Comparison of ENCODE assay signal across 1 cellular context in the genomic region with DNA sequence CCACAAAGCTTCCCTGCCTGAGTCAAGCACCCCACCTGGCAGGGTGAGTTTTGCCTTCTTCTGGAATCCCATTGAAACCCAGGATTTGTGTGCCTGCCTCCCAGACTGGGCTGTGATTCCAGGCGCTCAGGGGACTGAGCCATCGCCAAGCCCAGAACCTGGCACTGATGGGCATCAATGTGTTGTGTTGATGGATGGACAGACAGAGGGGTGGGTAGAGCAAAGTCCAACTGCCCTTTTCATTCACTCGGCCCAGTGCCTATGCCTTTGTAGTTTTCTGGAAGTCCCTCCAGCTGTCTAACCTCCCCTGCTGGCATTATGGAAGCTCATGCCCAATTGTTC.
TF ChIP-seq lines count a peak whose summit lies in the region.

No MANE protein-coding gene starts in this region.

TF ChIP-seq in H1, 55 proteins besides CTCF, POLR2A, EP300 and RAD21:
- TF ChIP-seq, protein P1, sequence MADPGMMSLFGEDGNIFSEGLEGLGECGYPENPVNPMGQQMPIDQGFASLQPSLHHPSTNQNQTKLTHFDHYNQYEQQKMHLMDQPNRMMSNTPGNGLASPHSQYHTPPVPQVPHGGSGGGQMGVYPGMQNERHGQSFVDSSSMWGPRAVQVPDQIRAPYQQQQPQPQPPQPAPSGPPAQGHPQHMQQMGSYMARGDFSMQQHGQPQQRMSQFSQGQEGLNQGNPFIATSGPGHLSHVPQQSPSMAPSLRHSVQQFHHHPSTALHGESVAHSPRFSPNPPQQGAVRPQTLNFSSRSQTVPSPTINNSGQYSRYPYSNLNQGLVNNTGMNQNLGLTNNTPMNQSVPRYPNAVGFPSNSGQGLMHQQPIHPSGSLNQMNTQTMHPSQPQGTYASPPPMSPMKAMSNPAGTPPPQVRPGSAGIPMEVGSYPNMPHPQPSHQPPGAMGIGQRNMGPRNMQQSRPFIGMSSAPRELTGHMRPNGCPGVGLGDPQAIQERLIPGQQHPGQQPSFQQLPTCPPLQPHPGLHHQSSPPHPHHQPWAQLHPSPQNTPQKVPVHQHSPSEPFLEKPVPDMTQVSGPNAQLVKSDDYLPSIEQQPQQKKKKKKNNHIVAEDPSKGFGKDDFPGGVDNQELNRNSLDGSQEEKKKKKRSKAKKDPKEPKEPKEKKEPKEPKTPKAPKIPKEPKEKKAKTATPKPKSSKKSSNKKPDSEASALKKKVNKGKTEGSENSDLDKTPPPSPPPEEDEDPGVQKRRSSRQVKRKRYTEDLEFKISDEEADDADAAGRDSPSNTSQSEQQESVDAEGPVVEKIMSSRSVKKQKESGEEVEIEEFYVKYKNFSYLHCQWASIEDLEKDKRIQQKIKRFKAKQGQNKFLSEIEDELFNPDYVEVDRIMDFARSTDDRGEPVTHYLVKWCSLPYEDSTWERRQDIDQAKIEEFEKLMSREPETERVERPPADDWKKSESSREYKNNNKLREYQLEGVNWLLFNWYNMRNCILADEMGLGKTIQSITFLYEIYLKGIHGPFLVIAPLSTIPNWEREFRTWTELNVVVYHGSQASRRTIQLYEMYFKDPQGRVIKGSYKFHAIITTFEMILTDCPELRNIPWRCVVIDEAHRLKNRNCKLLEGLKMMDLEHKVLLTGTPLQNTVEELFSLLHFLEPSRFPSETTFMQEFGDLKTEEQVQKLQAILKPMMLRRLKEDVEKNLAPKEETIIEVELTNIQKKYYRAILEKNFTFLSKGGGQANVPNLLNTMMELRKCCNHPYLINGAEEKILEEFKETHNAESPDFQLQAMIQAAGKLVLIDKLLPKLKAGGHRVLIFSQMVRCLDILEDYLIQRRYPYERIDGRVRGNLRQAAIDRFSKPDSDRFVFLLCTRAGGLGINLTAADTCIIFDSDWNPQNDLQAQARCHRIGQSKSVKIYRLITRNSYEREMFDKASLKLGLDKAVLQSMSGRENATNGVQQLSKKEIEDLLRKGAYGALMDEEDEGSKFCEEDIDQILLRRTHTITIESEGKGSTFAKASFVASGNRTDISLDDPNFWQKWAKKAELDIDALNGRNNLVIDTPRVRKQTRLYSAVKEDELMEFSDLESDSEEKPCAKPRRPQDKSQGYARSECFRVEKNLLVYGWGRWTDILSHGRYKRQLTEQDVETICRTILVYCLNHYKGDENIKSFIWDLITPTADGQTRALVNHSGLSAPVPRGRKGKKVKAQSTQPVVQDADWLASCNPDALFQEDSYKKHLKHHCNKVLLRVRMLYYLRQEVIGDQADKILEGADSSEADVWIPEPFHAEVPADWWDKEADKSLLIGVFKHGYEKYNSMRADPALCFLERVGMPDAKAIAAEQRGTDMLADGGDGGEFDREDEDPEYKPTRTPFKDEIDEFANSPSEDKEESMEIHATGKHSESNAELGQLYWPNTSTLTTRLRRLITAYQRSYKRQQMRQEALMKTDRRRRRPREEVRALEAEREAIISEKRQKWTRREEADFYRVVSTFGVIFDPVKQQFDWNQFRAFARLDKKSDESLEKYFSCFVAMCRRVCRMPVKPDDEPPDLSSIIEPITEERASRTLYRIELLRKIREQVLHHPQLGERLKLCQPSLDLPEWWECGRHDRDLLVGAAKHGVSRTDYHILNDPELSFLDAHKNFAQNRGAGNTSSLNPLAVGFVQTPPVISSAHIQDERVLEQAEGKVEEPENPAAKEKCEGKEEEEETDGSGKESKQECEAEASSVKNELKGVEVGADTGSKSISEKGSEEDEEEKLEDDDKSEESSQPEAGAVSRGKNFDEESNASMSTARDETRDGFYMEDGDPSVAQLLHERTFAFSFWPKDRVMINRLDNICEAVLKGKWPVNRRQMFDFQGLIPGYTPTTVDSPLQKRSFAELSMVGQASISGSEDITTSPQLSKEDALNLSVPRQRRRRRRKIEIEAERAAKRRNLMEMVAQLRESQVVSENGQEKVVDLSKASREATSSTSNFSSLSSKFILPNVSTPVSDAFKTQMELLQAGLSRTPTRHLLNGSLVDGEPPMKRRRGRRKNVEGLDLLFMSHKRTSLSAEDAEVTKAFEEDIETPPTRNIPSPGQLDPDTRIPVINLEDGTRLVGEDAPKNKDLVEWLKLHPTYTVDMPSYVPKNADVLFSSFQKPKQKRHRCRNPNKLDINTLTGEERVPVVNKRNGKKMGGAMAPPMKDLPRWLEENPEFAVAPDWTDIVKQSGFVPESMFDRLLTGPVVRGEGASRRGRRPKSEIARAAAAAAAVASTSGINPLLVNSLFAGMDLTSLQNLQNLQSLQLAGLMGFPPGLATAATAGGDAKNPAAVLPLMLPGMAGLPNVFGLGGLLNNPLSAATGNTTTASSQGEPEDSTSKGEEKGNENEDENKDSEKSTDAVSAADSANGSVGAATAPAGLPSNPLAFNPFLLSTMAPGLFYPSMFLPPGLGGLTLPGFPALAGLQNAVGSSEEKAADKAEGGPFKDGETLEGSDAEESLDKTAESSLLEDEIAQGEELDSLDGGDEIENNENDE (IDR thresholded peaks at IDR 0.05; ENCODE audit: insufficient replicate concordance, low read length) = no peak
